Comparison of ENCODE assay signal across 14 cellular contexts in the genomic region with DNA sequence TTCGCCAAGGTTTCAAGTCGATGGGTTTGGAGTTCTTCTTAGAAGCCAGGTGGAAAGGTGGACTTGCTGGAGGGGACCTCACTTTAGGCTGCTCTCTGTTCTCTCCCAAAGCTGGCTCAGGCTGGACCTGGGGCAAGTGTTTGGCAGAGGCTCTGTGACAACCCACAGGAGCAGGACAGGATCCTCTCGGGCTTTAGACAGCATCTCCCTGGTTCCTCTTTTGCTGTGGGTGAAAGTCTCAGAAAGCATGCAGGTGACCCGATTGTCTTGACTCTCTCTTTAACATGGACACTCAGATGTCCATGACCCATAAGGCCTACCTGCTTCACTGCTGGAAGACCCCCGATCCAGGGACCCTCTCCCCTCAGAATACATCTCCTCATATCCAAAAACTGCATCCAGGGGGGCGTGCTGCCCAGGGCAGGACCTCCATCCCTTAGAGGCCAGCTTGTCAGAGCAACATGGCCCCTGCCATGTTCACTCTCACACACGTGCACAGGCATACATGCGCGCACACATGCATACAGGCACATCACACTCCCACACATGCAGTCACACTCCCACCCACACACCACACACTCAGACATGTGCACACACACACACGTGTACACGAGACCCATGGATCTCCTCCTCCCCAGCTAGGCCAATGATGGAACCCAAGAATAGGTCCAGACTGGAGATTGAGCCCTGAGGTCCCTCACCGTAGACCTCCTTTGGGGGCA. TPM values are rescaled to one million over a fixed set of nuclear protein-coding genes. Genes with fewer than 3 reads are reported as not detected.
A peak's percentile ranks its signal among the peaks of the same experiment; 100 is the strongest.
DNase-seq lines count a peak whose midpoint lies in the region; ATAC-seq lines count a peak whose summit lies in the region.
"Had no signal": no experiment of that assay in that cellular context is flagged by ENCODE, and none has a peak within 500 bp of the region (broad histone marks: within the 10 kb centered on the region; RNA-seq: fewer than 3 reads in every experiment).

No MANE protein-coding gene starts in this region.

- H3K36me3 Mint-ChIP-seq in activated naive CD4-positive, alpha-beta T cell treated with anti-CD3 and anti-CD28 coated beads for 36 hours (ENCODE audit: low read depth), result peaks cover 20% of the 10 kb centered on the region
- peaks cover 47% of the 10 kb centered on the region for H3K36me3 Mint-ChIP-seq in activated naive CD4-positive, alpha-beta T cell treated with anti-CD3 and anti-CD28 coated beads, Interleukin-2, amount 10 ng/mL, durations not matched to agents 7 days and 5 days
- H3K36me3 Mint-ChIP-seq in activated T-helper 17 cell treated with anti-CD3 and anti-CD28 coated beads, Interleukin-2, amount 50 U/mL, for 72 hours (ENCODE audit: low read depth), result peaks cover 51% of the 10 kb centered on the region

- no peak overlapping the region for H2AFZ ChIP-seq in mesenchymal stem cell (ENCODE audit: low read depth, low read length)

- no peak overlapping the region for H3K4me2 ChIP-seq in mesenchymal stem cell (ENCODE audit: low read length, poor library complexity, severe bottlenecking)

- H3K18ac ChIP-seq in mesenchymal stem cell (ENCODE audit: low read depth in 1 of 2, low read length in 2 of 2), result no peak overlapping the region

- ATAC-seq in activated T-helper 17 cell treated with anti-CD3 and anti-CD28 coated beads, Interleukin-2, amount 50 U/mL, for 72 hours (replicated peaks), result no peak
- ATAC-seq in HG03139 (IDR thresholded peaks at IDR 0.05; ENCODE audit: unreplicated experiment) (no peak), HG02840 (IDR thresholded peaks at IDR 0.05; ENCODE audit: low FRiP score, unreplicated experiment) (no peak)

- H2BK15ac ChIP-seq in mesenchymal stem cell (ENCODE audit: low read depth, poor library complexity, severe bottlenecking), result no peak overlapping the region

- H3K36me3 ChIP-seq in mesenchymal stem cell (ENCODE audit: control insufficient read depth in 1 of 2, insufficient read depth in 2 of 2, low read depth in 1 of 2, low read length in 2 of 2) (peaks cover 41 to 73% of the 10 kb centered on the region in 2 experiments), subcutaneous abdominal adipose tissue (ENCODE audit: control insufficient read depth in 5 of 5, insufficient read depth in 5 of 5, low read length in 5 of 5) (peaks cover 0 to 37% (median 34%) of the 10 kb centered on the region in 5 donors)

- H3K27ac ChIP-seq in mesenchymal stem cell (ENCODE audit: low read length, poor library complexity, severe bottlenecking) (no peak overlapping the region), subcutaneous abdominal adipose tissue (ENCODE audit: low read depth, low read length) (peak overlapping the region; percentile 71)

- H3K27ac Mint-ChIP-seq in activated naive CD4-positive, alpha-beta T cell treated with anti-CD3 and anti-CD28 coated beads for 36 hours, result peak overlapping the region; percentile 37
- no peak overlapping the region for H3K27ac Mint-ChIP-seq in activated naive CD4-positive, alpha-beta T cell treated with anti-CD3 and anti-CD28 coated beads, Interleukin-2, amount 10 ng/mL, durations not matched to agents 7 days and 5 days
- H3K27ac Mint-ChIP-seq in activated T-helper 17 cell treated with anti-CD3 and anti-CD28 coated beads, Interleukin-2, amount 50 U/mL, for 72 hours, result peak overlapping the region; percentile 33

- no peak overlapping the region for H3K4ac ChIP-seq in mesenchymal stem cell (ENCODE audit: low read depth in 1 of 2, low read length in 2 of 2)

- H2AK5ac ChIP-seq in mesenchymal stem cell (ENCODE audit: low read length, severe bottlenecking), result no peak overlapping the region

- peaks cover 21% of the 10 kb centered on the region for H3K4me1 ChIP-seq in mesenchymal stem cell (ENCODE audit: control insufficient read depth, insufficient read depth, low read depth, low read length)
- peaks cover 3 to 30% (median 27%) of the 10 kb centered on the region in 5 donors for H3K4me1 ChIP-seq in subcutaneous abdominal adipose tissue (ENCODE audit: control insufficient read depth in 5 of 5, insufficient read depth in 5 of 5, low read length in 5 of 5)

- peaks cover 3% of the 10 kb centered on the region for H3K4me1 Mint-ChIP-seq in activated naive CD4-positive, alpha-beta T cell treated with anti-CD3 and anti-CD28 coated beads for 36 hours (ENCODE audit: low read depth)
- H3K4me1 Mint-ChIP-seq in activated naive CD4-positive, alpha-beta T cell treated with anti-CD3 and anti-CD28 coated beads, Interleukin-2, amount 10 ng/mL, durations not matched to agents 7 days and 5 days, result no peaks in the 10 kb centered on the region
- H3K4me1 Mint-ChIP-seq in activated T-helper 17 cell treated with anti-CD3 and anti-CD28 coated beads, Interleukin-2, amount 50 U/mL, for 72 hours, result peaks cover 4% of the 10 kb centered on the region

- H3K27me3 ChIP-seq in mesenchymal stem cell (ENCODE audit: control insufficient read depth in 1 of 2, insufficient read depth in 1 of 2, low read length in 2 of 2), result no peaks in the 10 kb centered on the region
- H3K27me3 ChIP-seq in subcutaneous abdominal adipose tissue (ENCODE audit: control insufficient read depth in 5 of 5, insufficient read depth in 4 of 5, low read length in 5 of 5), result no peaks in the 10 kb centered on the region
- H3K27me3 ChIP-seq: testis had no signal

- no peak overlapping the region for H3K23ac ChIP-seq in mesenchymal stem cell (ENCODE audit: low read length in 2 of 2)

- H4K91ac ChIP-seq in mesenchymal stem cell (ENCODE audit: low read length), result no peak overlapping the region

- H3K9me3 ChIP-seq in mesenchymal stem cell (ENCODE audit: control insufficient read depth, low read length) (no peaks in the 10 kb centered on the region), subcutaneous abdominal adipose tissue (ENCODE audit: control insufficient read depth in 5 of 5, low read length in 5 of 5) (no peaks in the 10 kb centered on the region)
- H3K9me3 ChIP-seq: testis had no signal

- H3K4me3 ChIP-seq in mesenchymal stem cell (ENCODE audit: insufficient read depth in 1 of 2, low read depth in 1 of 2, low read length in 2 of 2), result peak overlapping the region in 1 of 2 experiments; percentile 65
- H3K4me3 ChIP-seq in subcutaneous abdominal adipose tissue (ENCODE audit: low read depth in 1 of 5, low read length in 5 of 5), result peak overlapping the region in 2 of 5 donors; percentile 38 to 59
- H3K4me3 ChIP-seq: testis had no signal

- no peak overlapping the region for H3K14ac ChIP-seq in mesenchymal stem cell (ENCODE audit: low read length in 2 of 2)

- H2BK5ac ChIP-seq in mesenchymal stem cell (ENCODE audit: low read depth, low read length, poor library complexity, severe bottlenecking), result no peak overlapping the region

- CTCF ChIA-PET in activated naive CD4-positive, alpha-beta T cell treated with anti-CD3 and anti-CD28 coated beads for 36 hours (lab: Charles Lee), result interaction anchor here (1.2 to 1.7 kb wide), 2 partner anchors 18 to 268 kb away, joined by 4 read pairs; no protein-coding TSS in a partner anchor
- CTCF ChIA-PET in activated naive CD4-positive, alpha-beta T cell treated with anti-CD3 and anti-CD28 coated beads, Interleukin-2, amount 10 ng/mL, durations not matched to agents 7 days and 5 days (lab: Charles Lee), result no interaction called here

- H3K9ac ChIP-seq in mesenchymal stem cell (ENCODE audit: low read length) (peak overlapping the region; percentile 75), subcutaneous abdominal adipose tissue (ENCODE audit: low read length in 5 of 5) (peak overlapping the region in 2 of 5 donors; percentile 10 to 23)

- H4K8ac ChIP-seq in mesenchymal stem cell (ENCODE audit: low read length), result no peak overlapping the region

- H3K79me1 ChIP-seq in mesenchymal stem cell (replicated peaks; ENCODE audit: low read length, poor library complexity, severe bottlenecking), result peaks cover 6% of the 10 kb centered on the region

- 97% methylated on average over 12 of the region's 12 CpGs for WGBS in mesenchymal stem cell

- H3K9me3 Mint-ChIP-seq in activated naive CD4-positive, alpha-beta T cell treated with anti-CD3 and anti-CD28 coated beads for 36 hours, result no peaks in the 10 kb centered on the region
- H3K9me3 Mint-ChIP-seq in activated naive CD4-positive, alpha-beta T cell treated with anti-CD3 and anti-CD28 coated beads, Interleukin-2, amount 10 ng/mL, durations not matched to agents 7 days and 5 days, result no peaks in the 10 kb centered on the region
- no peaks in the 10 kb centered on the region for H3K9me3 Mint-ChIP-seq in activated T-helper 17 cell treated with anti-CD3 and anti-CD28 coated beads, Interleukin-2, amount 50 U/mL, for 72 hours

- peak overlapping the region in 1 of 2 experiments; percentile 30 for H2BK12ac ChIP-seq in mesenchymal stem cell (ENCODE audit: low read length in 2 of 2)

- no peak for DNase-seq in activated naive CD4-positive, alpha-beta T cell treated with anti-CD3 and anti-CD28 coated beads for 36 hours
- DNase-seq in activated naive CD4-positive, alpha-beta T cell treated with anti-CD3 and anti-CD28 coated beads, Interleukin-2, amount 10 ng/mL, durations not matched to agents 7 days and 5 days, result no peak
- DNase-seq in mesenchymal stem cell, result no peak
- no peak for DNase-seq in NCI-H345 treated with DMSO at 0.1 percent for 48 hours (lab: John Stamatoyannopoulos, UW; ENCODE audit: unreplicated experiment)
- DNase-seq: cerebellar nuclear complex; GDM1; NCI-H2081 treated with DMSO at 0.1 percent for 48 hours; OCI-M1; stimulated activated CD4-positive, alpha-beta T cell treated with anti-CD3 and anti-CD28 coated beads, Interleukin-4, amount 100 ng/mL, for 1 hour had no signal

- intact Hi-C loops in activated naive CD4-positive, alpha-beta T cell treated with anti-CD3 and anti-CD28 coated beads for 36 hours (cut with micrococcal nuclease), result no loop called here

- no peaks in the 10 kb centered on the region for H3K27me3 Mint-ChIP-seq in activated naive CD4-positive, alpha-beta T cell treated with anti-CD3 and anti-CD28 coated beads for 36 hours (ENCODE audit: low read depth)
- H3K27me3 Mint-ChIP-seq in activated naive CD4-positive, alpha-beta T cell treated with anti-CD3 and anti-CD28 coated beads, Interleukin-2, amount 10 ng/mL, durations not matched to agents 7 days and 5 days, result no peaks in the 10 kb centered on the region
- H3K27me3 Mint-ChIP-seq in activated T-helper 17 cell treated with anti-CD3 and anti-CD28 coated beads, Interleukin-2, amount 50 U/mL, for 72 hours, result no peaks in the 10 kb centered on the region

- no peak overlapping the region for H3K4me3 Mint-ChIP-seq in activated naive CD4-positive, alpha-beta T cell treated with anti-CD3 and anti-CD28 coated beads for 36 hours
- H3K4me3 Mint-ChIP-seq in activated naive CD4-positive, alpha-beta T cell treated with anti-CD3 and anti-CD28 coated beads, Interleukin-2, amount 10 ng/mL, durations not matched to agents 7 days and 5 days, result no peak overlapping the region
- no peak overlapping the region for H3K4me3 Mint-ChIP-seq in activated T-helper 17 cell treated with anti-CD3 and anti-CD28 coated beads, Interleukin-2, amount 50 U/mL, for 72 hours

- no peak overlapping the region for H2BK120ac ChIP-seq in mesenchymal stem cell (ENCODE audit: low read depth, low read length)

RNA-seq across cellular contexts. Expression of gene MRPL37, which starts 21.3 kb away (rescaled TPM):
- total RNA-seq in activated naive CD4-positive, alpha-beta T cell treated with anti-CD3 and anti-CD28 coated beads for 36 hours, result 100 to 1,000 TPM; 203 to 211 TPM
- total RNA-seq in activated T-helper 17 cell treated with anti-CD3 and anti-CD28 coated beads, Interleukin-2, amount 50 U/mL, for 72 hours, result 100 to 1,000 TPM; 115 to 164 TPM
- 83.1 TPM for polyA plus RNA-seq in mesenchymal stem cell (2013, experiment 1 of 2)
- 84.0 TPM for polyA plus RNA-seq in mesenchymal stem cell (2013, experiment 2 of 2)

RNA-seq across cellular contexts. Expression of gene CYB5RL, which starts 21.4 kb away (rescaled TPM):
- total RNA-seq in activated naive CD4-positive, alpha-beta T cell treated with anti-CD3 and anti-CD28 coated beads for 36 hours, result 10 to 100 TPM; 12.7 to 13.6 TPM
- 10 to 100 TPM; 11.9 to 12.7 TPM for total RNA-seq in activated T-helper 17 cell treated with anti-CD3 and anti-CD28 coated beads, Interleukin-2, amount 50 U/mL, for 72 hours
- 4.3 TPM for polyA plus RNA-seq in mesenchymal stem cell (2013, experiment 1 of 2)
- polyA plus RNA-seq in mesenchymal stem cell (2013, experiment 2 of 2), result 3.4 TPM
